2 cellular contexts compared by ENCODE assay signal in the genomic region with DNA sequence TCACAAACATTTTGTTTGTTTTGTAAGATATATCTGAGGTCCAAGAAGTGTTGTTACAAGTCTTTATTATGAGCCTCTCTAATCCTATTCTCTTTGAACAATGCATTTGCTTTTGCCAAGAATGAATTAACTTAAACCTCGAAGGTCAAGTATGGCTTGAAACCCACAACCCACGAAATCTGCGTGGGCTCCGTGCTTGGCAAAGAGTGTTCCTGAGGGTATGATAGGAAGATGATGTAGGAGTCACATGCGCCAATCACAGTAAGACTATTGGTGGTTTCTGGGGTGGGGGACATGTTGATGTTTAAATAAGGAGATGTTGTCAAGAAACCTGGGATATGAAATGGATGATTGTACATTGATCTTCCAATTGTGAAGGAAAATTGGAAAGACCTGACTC.
TF ChIP-seq lines count a peak whose summit lies in the region.

No MANE protein-coding gene starts in this region.

TF ChIP-seq in A549, 52 proteins besides CTCF, POLR2A, EP300 and RAD21:
- TF ChIP-seq POLR2AphosphoS2 (conservative IDR thresholded peaks at IDR 0.05; ENCODE audit: low read length) = no peak
- TF ChIP-seq ESRRA (IDR thresholded peaks at IDR 0.05; ENCODE audit: borderline replicate concordance, low read length) = no peak
- no peak for TF ChIP-seq MAFK (IDR thresholded peaks at IDR 0.05; ENCODE audit: partially characterized antibody)
- no peak for TF ChIP-seq TP53 (CRISPR knock-in tag; IDR thresholded peaks at IDR 0.05)
- no peak for TF ChIP-seq GATA3 (IDR thresholded peaks at IDR 0.05; ENCODE audit: borderline replicate concordance)
- no peak for TF ChIP-seq SREBF2 (IDR thresholded peaks at IDR 0.05)
- TF ChIP-seq HDAC2 (IDR thresholded peaks at IDR 0.05) = no peak
- TF ChIP-seq, protein P1, sequence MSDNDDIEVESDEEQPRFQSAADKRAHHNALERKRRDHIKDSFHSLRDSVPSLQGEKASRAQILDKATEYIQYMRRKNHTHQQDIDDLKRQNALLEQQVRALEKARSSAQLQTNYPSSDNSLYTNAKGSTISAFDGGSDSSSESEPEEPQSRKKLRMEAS (IDR thresholded peaks at IDR 0.05) = no peak
- TF ChIP-seq CHD2 (IDR thresholded peaks at IDR 0.05; ENCODE audit: low read length, partially characterized antibody) = no peak
- TF ChIP-seq HOXA7 (CRISPR knock-in tag; IDR thresholded peaks at IDR 0.05) = no peak
- TF ChIP-seq, protein P2, sequence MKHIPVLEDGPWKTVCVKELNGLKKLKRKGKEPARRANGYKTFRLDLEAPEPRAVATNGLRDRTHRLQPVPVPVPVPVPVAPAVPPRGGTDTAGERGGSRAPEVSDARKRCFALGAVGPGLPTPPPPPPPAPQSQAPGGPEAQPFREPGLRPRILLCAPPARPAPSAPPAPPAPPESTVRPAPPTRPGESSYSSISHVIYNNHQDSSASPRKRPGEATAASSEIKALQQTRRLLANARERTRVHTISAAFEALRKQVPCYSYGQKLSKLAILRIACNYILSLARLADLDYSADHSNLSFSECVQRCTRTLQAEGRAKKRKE (CRISPR knock-in tag; IDR thresholded peaks at IDR 0.05; ENCODE audit: low read depth) = no peak
- TF ChIP-seq HOXB13 (CRISPR knock-in tag; IDR thresholded peaks at IDR 0.05; ENCODE audit: low read depth) = no peak
- TF ChIP-seq HEYL (CRISPR knock-in tag; IDR thresholded peaks at IDR 0.05) = no peak
- no peak for TF ChIP-seq CEBPB (IDR thresholded peaks at IDR 0.05)
- no peak for TF ChIP-seq SMC3 (IDR thresholded peaks at IDR 0.05)

TF ChIP-seq in IMR-90, 13 proteins besides CTCF, POLR2A, EP300 and RAD21:
- TF ChIP-seq RCOR1 (IDR thresholded peaks at IDR 0.05; ENCODE audit: insufficient replicate concordance, low read length) (no peak), BHLHE40 (IDR thresholded peaks at IDR 0.05; ENCODE audit: low read depth, low read length) (no peak)
